1 cellular context compared by ENCODE assay signal in genomic region chr4:183444149-183444952, GRCh38.
TF ChIP-seq lines count a peak whose summit lies in the region.

CDKN2AIP (plus strand) TSS chr4:183444636; CDS start chr4:183444798, 162 bp downstream.

TF ChIP-seq in HEK293, 187 proteins besides CTCF, POLR2A, EP300 and RAD21 (continued from another document and continues in another):
- TF ChIP-seq MYNN (tag by site-specific recombination; IDR thresholded peaks at IDR 0.05; ENCODE audit: borderline replicate concordance) (no peak), ZNF354C (tag by site-specific recombination; IDR thresholded peaks at IDR 0.05; ENCODE audit: borderline replicate concordance, low read depth) (no peak), ZNF18 (tag by site-specific recombination; IDR thresholded peaks at IDR 0.05) (no peak), ZNF768 (tag by site-specific recombination; IDR thresholded peaks at IDR 0.05) (no peak), KLF17 (tag by site-specific recombination; IDR thresholded peaks at IDR 0.05) (peak; percentile 57), ZNF350 (tag by site-specific recombination; IDR thresholded peaks at IDR 0.05) (peak; percentile 91), ZBTB20 (tag by site-specific recombination; IDR thresholded peaks at IDR 0.05) (peak; percentile 24; the same call in 1 of the 2 replicates), ZNF488 (tag by site-specific recombination; IDR thresholded peaks at IDR 0.05) (no peak), ZNF366 (tag by site-specific recombination; conservative IDR thresholded peaks at IDR 0.05) (no peak), INSM2 (tag by site-specific recombination; IDR thresholded peaks at IDR 0.05) (0 out of 2 replicates have a peak, but pooled peaks have one; percentile 39), KLF10 (tag by site-specific recombination; IDR thresholded peaks at IDR 0.05) (peak; percentile 76; the same call in 1 of the 2 replicates), ZNF645 (tag by site-specific recombination; IDR thresholded peaks at IDR 0.05) (no peak), ZNF324 (tag by site-specific recombination; IDR thresholded peaks at IDR 0.05) (peak; percentile 66; the same call in 1 of the 2 replicates), ZBTB10 (tag by site-specific recombination; IDR thresholded peaks at IDR 0.05) (0 out of 2 replicates have a peak, but pooled peaks have one; percentile 11), TSHZ1 (tag by site-specific recombination; IDR thresholded peaks at IDR 0.05; ENCODE audit: borderline replicate concordance) (no peak), ZNF140 (tag by site-specific recombination; IDR thresholded peaks at IDR 0.05) (no peak), ZNF10 (tag by site-specific recombination; IDR thresholded peaks at IDR 0.05) (0 out of 2 replicates have a peak, but pooled peaks have one; percentile 9), ZNF747 (tag by site-specific recombination; IDR thresholded peaks at IDR 0.05) (no peak), ZNF2 (tag by site-specific recombination; IDR thresholded peaks at IDR 0.05) (peak; percentile 94), ZNF654 (tag by site-specific recombination; IDR thresholded peaks at IDR 0.05; ENCODE audit: low read depth) (no peak), ZNF530 (tag by site-specific recombination; IDR thresholded peaks at IDR 0.05; ENCODE audit: low read depth) (no peak), ZNF248 (tag by site-specific recombination; IDR thresholded peaks at IDR 0.05) (no peak), PRDM1 (tag by site-specific recombination; IDR thresholded peaks at IDR 0.05) (no peak), ZNF664 (tag by site-specific recombination; IDR thresholded peaks at IDR 0.05) (no peak), ZNF704 (tag by site-specific recombination; IDR thresholded peaks at IDR 0.05) (no peak), ZSCAN5A (tag by site-specific recombination; IDR thresholded peaks at IDR 0.05) (0 out of 2 replicates have a peak, but pooled peaks have one; percentile 43), ZNF23 (tag by site-specific recombination; IDR thresholded peaks at IDR 0.05; ENCODE audit: borderline replicate concordance) (no peak), ZBTB7A (tag by site-specific recombination; IDR thresholded peaks at IDR 0.05; ENCODE audit: low read depth) (0 out of 2 replicates have a peak, but pooled peaks have one; percentile 52), ZBTB49 (tag by site-specific recombination; IDR thresholded peaks at IDR 0.05; ENCODE audit: low read depth) (no peak), ZNF184 (tag by site-specific recombination; IDR thresholded peaks at IDR 0.05) (no peak), KLF1 (tag by site-specific recombination; IDR thresholded peaks at IDR 0.05) (peak; percentile 78), ZNF146 (tag by site-specific recombination; IDR thresholded peaks at IDR 0.05) (peak; percentile 30; the same call in 1 of the 2 replicates), ZNF624 (tag by site-specific recombination; IDR thresholded peaks at IDR 0.05) (no peak), ZNF175 (tag by site-specific recombination; IDR thresholded peaks at IDR 0.05) (no peak), ZBTB11 (tag by site-specific recombination; conservative IDR thresholded peaks at IDR 0.05; ENCODE audit: low read depth) (peak; percentile 76), ZNF133 (tag by site-specific recombination; IDR thresholded peaks at IDR 0.05) (no peak)
